Comparison of ENCODE assay signal across 1 cellular context in genomic region chr1:8780405-8780804, GRCh38.
TF ChIP-seq lines count a peak whose summit lies in the region.

No MANE protein-coding gene starts in this region.

TF ChIP-seq in GM23338, 12 proteins besides CTCF, POLR2A, EP300 and RAD21 (continued from another document):
- TF ChIP-seq, protein P1, sequence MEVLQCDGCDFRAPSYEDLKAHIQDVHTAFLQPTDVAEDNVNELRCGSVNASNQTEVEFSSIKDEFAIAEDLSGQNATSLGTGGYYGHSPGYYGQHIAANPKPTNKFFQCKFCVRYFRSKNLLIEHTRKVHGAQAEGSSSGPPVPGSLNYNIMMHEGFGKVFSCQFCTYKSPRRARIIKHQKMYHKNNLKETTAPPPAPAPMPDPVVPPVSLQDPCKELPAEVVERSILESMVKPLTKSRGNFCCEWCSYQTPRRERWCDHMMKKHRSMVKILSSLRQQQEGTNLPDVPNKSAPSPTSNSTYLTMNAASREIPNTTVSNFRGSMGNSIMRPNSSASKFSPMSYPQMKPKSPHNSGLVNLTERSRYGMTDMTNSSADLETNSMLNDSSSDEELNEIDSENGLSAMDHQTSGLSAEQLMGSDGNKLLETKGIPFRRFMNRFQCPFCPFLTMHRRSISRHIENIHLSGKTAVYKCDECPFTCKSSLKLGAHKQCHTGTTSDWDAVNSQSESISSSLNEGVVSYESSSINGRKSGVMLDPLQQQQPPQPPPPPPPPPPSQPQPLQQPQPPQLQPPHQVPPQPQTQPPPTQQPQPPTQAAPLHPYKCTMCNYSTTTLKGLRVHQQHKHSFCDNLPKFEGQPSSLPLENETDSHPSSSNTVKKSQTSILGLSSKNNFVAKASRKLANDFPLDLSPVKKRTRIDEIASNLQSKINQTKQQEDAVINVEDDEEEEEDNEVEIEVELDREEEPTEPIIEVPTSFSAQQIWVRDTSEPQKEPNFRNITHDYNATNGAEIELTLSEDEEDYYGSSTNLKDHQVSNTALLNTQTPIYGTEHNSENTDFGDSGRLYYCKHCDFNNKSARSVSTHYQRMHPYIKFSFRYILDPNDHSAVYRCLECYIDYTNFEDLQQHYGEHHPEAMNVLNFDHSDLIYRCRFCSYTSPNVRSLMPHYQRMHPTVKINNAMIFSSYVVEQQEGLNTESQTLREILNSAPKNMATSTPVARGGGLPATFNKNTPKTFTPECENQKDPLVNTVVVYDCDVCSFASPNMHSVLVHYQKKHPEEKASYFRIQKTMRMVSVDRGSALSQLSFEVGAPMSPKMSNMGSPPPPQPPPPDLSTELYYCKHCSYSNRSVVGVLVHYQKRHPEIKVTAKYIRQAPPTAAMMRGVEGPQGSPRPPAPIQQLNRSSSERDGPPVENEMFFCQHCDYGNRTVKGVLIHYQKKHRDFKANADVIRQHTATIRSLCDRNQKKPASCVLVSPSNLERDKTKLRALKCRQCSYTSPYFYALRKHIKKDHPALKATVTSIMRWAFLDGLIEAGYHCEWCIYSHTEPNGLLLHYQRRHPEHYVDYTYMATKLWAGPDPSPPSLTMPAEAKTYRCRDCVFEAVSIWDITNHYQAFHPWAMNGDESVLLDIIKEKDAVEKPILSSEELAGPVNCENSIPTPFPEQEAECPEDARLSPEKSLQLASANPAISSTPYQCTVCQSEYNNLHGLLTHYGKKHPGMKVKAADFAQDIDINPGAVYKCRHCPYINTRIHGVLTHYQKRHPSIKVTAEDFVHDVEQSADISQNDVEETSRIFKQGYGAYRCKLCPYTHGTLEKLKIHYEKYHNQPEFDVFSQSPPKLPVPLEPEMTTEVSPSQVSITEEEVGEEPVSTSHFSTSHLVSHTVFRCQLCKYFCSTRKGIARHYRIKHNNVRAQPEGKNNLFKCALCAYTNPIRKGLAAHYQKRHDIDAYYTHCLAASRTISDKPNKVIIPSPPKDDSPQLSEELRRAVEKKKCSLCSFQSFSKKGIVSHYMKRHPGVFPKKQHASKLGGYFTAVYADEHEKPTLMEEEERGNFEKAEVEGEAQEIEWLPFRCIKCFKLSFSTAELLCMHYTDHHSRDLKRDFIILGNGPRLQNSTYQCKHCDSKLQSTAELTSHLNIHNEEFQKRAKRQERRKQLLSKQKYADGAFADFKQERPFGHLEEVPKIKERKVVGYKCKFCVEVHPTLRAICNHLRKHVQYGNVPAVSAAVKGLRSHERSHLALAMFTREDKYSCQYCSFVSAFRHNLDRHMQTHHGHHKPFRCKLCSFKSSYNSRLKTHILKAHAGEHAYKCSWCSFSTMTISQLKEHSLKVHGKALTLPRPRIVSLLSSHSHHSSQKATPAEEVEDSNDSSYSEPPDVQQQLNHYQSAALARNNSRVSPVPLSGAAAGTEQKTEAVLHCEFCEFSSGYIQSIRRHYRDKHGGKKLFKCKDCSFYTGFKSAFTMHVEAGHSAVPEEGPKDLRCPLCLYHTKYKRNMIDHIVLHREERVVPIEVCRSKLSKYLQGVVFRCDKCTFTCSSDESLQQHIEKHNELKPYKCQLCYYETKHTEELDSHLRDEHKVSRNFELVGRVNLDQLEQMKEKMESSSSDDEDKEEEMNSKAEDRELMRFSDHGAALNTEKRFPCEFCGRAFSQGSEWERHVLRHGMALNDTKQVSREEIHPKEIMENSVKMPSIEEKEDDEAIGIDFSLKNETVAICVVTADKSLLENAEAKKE (CRISPR knock-in tag; IDR thresholded peaks at IDR 0.05) = no peak
- no peak for TF ChIP-seq CREB1 (CRISPR knock-in tag; IDR thresholded peaks at IDR 0.05; ENCODE audit: low read depth)
